In genomic region chr16:978403-978802, GRCh38 we compare ENCODE assay signal across 29 cellular contexts. TPM values are rescaled to one million over a fixed set of nuclear protein-coding genes. Genes with fewer than 3 reads are reported as not detected.
DNase-seq lines count a peak whose midpoint lies in the region; ATAC-seq and TF ChIP-seq lines count a peak whose summit lies in the region.
"Had no signal": no experiment of that assay in that cellular context is flagged by ENCODE, and none has a peak within 500 bp of the region (broad histone marks: within the 10 kb centered on the region; RNA-seq: fewer than 3 reads in every experiment).

No MANE protein-coding gene starts in this region.

- POLR2A ChIA-PET in GM10248 (lab: Yijun Ruan, JAX), result interaction anchor here (0.5 kb wide), 1 partner anchor 929 kb away, joined by 5 read pairs; no protein-coding TSS in a partner anchor

- H3K27me3 Mint-ChIP-seq in neural crest cell (ENCODE audit: low read depth), result peaks cover 24% of the 10 kb centered on the region

- peak overlapping the region; percentile 21 for H3K4me3 Mint-ChIP-seq in neural crest cell
- H3K4me3 Mint-ChIP-seq: activated CD4-positive, alpha-beta memory T cell treated with anti-CD3 and anti-CD28 coated beads, Interleukin-2, amount 10 ng/mL, durations not matched to agents 7 days and 5 days; activated naive CD4-positive, alpha-beta T cell treated with anti-CD3 and anti-CD28 coated beads, Interleukin-2, amount 10 ng/mL, durations not matched to agents 7 days and 5 days had no signal

- peak; percentile 14 for DNase-seq in activated CD8-positive, alpha-beta memory T cell treated with anti-CD3 and anti-CD28 coated beads, Interleukin-2, amount 50 U/mL, for 4 hours
- DNase-seq in activated CD8-positive, alpha-beta memory T cell treated with anti-CD3 and anti-CD28 coated beads for 24 hours, result no peak
- DNase-seq in caudate nucleus (lab: John Stamatoyannopoulos, UW) (peak in 5 of 61 donors; percentile 6 to 46 (median 19)), neural crest cell (ENCODE audit: low read depth, low spot score) (no peak), GM10248 (ENCODE audit: extremely low spot score) (no peak)
- no peak for DNase-seq in activated naive CD4-positive, alpha-beta T cell treated with anti-CD3 and anti-CD28 coated beads, Interleukin-2, amount 50 U/mL, for 16 hours
- DNase-seq: activated CD4-positive, alpha-beta memory T cell treated with anti-CD3 and anti-CD28 coated beads, Interleukin-2, amount 10 ng/mL, durations not matched to agents 7 days and 5 days; activated naive CD4-positive, alpha-beta T cell treated with anti-CD3 and anti-CD28 coated beads, Interleukin-2, amount 10 ng/mL, durations not matched to agents 7 days and 5 days; CD4-positive, CD25-positive, alpha-beta regulatory T cell; cortex of kidney; effector memory CD8-positive, alpha-beta T cell; EL; MM.1S; NCI-H1417; NCI-H2029; NCI-H526; NK-92 treated with Interleukin-12 subunit alpha and Interleukin-12 subunit beta, amount 100 ng/mL, for 24 hours; occipital lobe; PC-9; stimulated activated CD4-positive, alpha-beta T cell treated with anti-CD3 and anti-CD28 coated beads, Interleukin-15, amount 100 ng/mL, for 24 hours; stimulated activated CD4-positive, alpha-beta T cell treated with anti-CD3 and anti-CD28 coated beads, Interleukin-4, amount 100 ng/mL, for 4 hours; upper lobe of right lung had no signal

- peak overlapping the region; percentile 98 for H3K27ac ChIP-seq in caudate nucleus (ENCODE audit: low read depth, low read length)
- H3K27ac ChIP-seq: A549, left lung, PC-9, upper lobe of right lung had no signal

- no peak for ATAC-seq in GM21447 (IDR thresholded peaks at IDR 0.05; ENCODE audit: unreplicated experiment)
- no peak for ATAC-seq in GM21528 (IDR thresholded peaks at IDR 0.05; ENCODE audit: low FRiP score, unreplicated experiment)
- ATAC-seq: A549; effector memory CD8-positive, alpha-beta T cell; HepG2; left lung; Right ventricle myocardium inferior; upper lobe of right lung had no signal

- CTCF ChIA-PET in GM10248 (lab: Yijun Ruan, JAX), result no interaction called here

- no peak overlapping the region for H3K27ac Mint-ChIP-seq in neural crest cell (ENCODE audit: unreplicated experiment)
- H3K27ac Mint-ChIP-seq: activated CD4-positive, alpha-beta memory T cell treated with anti-CD3 and anti-CD28 coated beads, Interleukin-2, amount 10 ng/mL, durations not matched to agents 7 days and 5 days; activated naive CD4-positive, alpha-beta T cell treated with anti-CD3 and anti-CD28 coated beads, Interleukin-2, amount 10 ng/mL, durations not matched to agents 7 days and 5 days; effector memory CD8-positive, alpha-beta T cell had no signal

- H3K36me3 Mint-ChIP-seq in neural crest cell (ENCODE audit: low read depth), result peaks cover 7% of the 10 kb centered on the region
- H3K36me3 Mint-ChIP-seq: activated naive CD4-positive, alpha-beta T cell treated with anti-CD3 and anti-CD28 coated beads, Interleukin-2, amount 10 ng/mL, durations not matched to agents 7 days and 5 days; CD4-positive, CD25-positive, alpha-beta regulatory T cell had no signal

- TF ChIP-seq CTCF in neural crest cell (conservative IDR thresholded peaks at IDR 0.05), result no peak
- no peak for TF ChIP-seq CTCF in GM10248 (IDR thresholded peaks at IDR 0.05; ENCODE audit: control extremely low read depth, extremely low read depth, low read depth, missing control alignments)

- H3K9me3 Mint-ChIP-seq in neural crest cell, result no peaks in the 10 kb centered on the region
- H3K9me3 Mint-ChIP-seq: activated CD4-positive, alpha-beta memory T cell treated with anti-CD3 and anti-CD28 coated beads, Interleukin-2, amount 10 ng/mL, durations not matched to agents 7 days and 5 days; activated naive CD4-positive, alpha-beta T cell treated with anti-CD3 and anti-CD28 coated beads, Interleukin-2, amount 10 ng/mL, durations not matched to agents 7 days and 5 days; CD4-positive, CD25-positive, alpha-beta regulatory T cell; effector memory CD8-positive, alpha-beta T cell had no signal

- H3K4me1 Mint-ChIP-seq in neural crest cell, result peaks cover 35% of the 10 kb centered on the region

RNA-seq across cellular contexts. Expression of gene SOX8, which starts 3.2 kb away (rescaled TPM):
- 19.4 and 19.8 TPM in 2 replicates for total RNA-seq in neural crest cell
- total RNA-seq: epithelial cell of proximal tubule, PC-9 had no signal

RNA-seq across cellular contexts. Expression of gene LMF1, which starts 7.6 kb away (rescaled TPM):
- total RNA-seq in neural crest cell, result 16.0 and 19.4 TPM in 2 replicates
